18 cellular contexts compared by ENCODE assay signal in the genomic region with DNA sequence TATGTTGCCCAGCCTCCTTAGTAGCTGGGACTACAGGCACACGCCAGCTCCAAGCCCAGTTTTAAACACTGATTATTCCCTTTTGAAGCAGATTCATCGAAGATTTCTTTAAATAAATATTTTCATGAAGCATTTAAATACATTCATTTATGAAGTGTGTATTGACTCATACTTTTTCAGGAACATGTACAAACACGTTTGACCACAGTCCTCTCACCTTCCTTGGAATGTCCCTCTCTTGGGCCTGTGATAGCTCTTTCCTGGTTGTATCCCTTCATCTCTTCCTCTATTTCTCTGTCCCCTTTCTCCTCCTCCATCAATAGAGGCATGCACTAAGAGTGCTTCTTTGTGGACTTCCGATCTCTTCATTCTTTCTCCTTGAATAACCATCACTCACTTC. TPM values are rescaled to one million over a fixed set of nuclear protein-coding genes. Genes with fewer than 3 reads are reported as not detected.
A peak's percentile ranks its signal among the peaks of the same experiment; 100 is the strongest.
DNase-seq lines count a peak whose midpoint lies in the region; ATAC-seq and TF ChIP-seq lines count a peak whose summit lies in the region.
"Had no signal": no experiment of that assay in that cellular context is flagged by ENCODE, and none has a peak within 500 bp of the region (broad histone marks: within the 10 kb centered on the region; RNA-seq: fewer than 3 reads in every experiment).

No MANE protein-coding gene starts in this region.

- no peaks in the 10 kb centered on the region for H3K9me3 ChIP-seq in CD8-positive, alpha-beta memory T cell (ENCODE audit: low read length)
- H3K9me3 ChIP-seq in breast epithelium (no peaks in the 10 kb centered on the region), MM.1S (replicated peaks; ENCODE audit: insufficient read depth, low read length) (no peaks in the 10 kb centered on the region)
- H3K9me3 ChIP-seq: BLaER1, SK-N-SH, tibial artery had no signal

- H3K9me3 Mint-ChIP-seq in CD8-positive, alpha-beta memory T cell, result no peaks in the 10 kb centered on the region
- H3K9me3 Mint-ChIP-seq in HFFc6, result no peaks in the 10 kb centered on the region
- no peaks in the 10 kb centered on the region for H3K9me3 Mint-ChIP-seq in natural killer cell
- H3K9me3 Mint-ChIP-seq: activated naive CD8-positive, alpha-beta T cell treated with anti-CD3 and anti-CD28 coated beads, Interleukin-2, amount 10 ng/mL, durations not matched to agents 7 days and 5 days; central memory CD8-positive, alpha-beta T cell; endodermal cell had no signal

- H3K4me3 Mint-ChIP-seq in CD8-positive, alpha-beta memory T cell, result peak overlapping the region in 4 of 7 donors; percentile 4 to 80 (median 67)
- H3K4me3 Mint-ChIP-seq in HFFc6, result no peak overlapping the region
- H3K4me3 Mint-ChIP-seq in natural killer cell, result peak overlapping the region; percentile 89
- H3K4me3 Mint-ChIP-seq: activated naive CD8-positive, alpha-beta T cell treated with anti-CD3 and anti-CD28 coated beads, Interleukin-2, amount 10 ng/mL, durations not matched to agents 7 days and 5 days; central memory CD8-positive, alpha-beta T cell; endodermal cell had no signal

- H3K4me1 ChIP-seq in CD8-positive, alpha-beta memory T cell (ENCODE audit: insufficient read depth, low read length), result peaks cover 45% of the 10 kb centered on the region
- H3K4me1 ChIP-seq in breast epithelium (peaks cover 0 to 4% of the 10 kb centered on the region in 2 donors), MM.1S (ENCODE audit: low read length) (peaks cover 3% of the 10 kb centered on the region; the same call in 1 of the 2 replicates)

- no peak overlapping the region for H3K4me2 ChIP-seq in MM.1S (ENCODE audit: low read depth, low read length)
- H3K4me2 ChIP-seq: BLaER1, SK-N-SH had no signal

- H3K9me2 ChIP-seq in MM.1S (replicated peaks; ENCODE audit: insufficient read depth, low read length), result no peaks in the 10 kb centered on the region
- H3K9me2 ChIP-seq: SK-N-SH had no signal

- POLR2A ChIA-PET in CD8-positive, alpha-beta memory T cell (lab: Charles Lee), result interaction anchor here (1.3 kb wide), 1 partner anchor 72 kb away, joined by 3 read pairs; no protein-coding TSS in a partner anchor

- no peak for DNase-seq in CD8-positive, alpha-beta memory T cell
- DNase-seq in HFFc6 (no peak), breast epithelium (ENCODE audit: low spot score in 2 of 2) (no peak), natural killer cell (no peak), NCI-H1417 (lab: John Stamatoyannopoulos, UW) (no peak), MM.1S (no peak), GM13976 (ENCODE audit: low spot score) (no peak)
- DNase-seq: activated naive CD8-positive, alpha-beta T cell treated with anti-CD3 and anti-CD28 coated beads, Interleukin-2, amount 10 ng/mL, durations not matched to agents 7 days and 5 days; endodermal cell; kidney; NCI-H1048; NCI-H226; SK-N-SH; tibial artery had no signal

- H3F3A ChIP-seq in MM.1S (ENCODE audit: insufficient read depth, low read length), result no peaks in the 10 kb centered on the region; the same call in 1 of the 2 replicates

- H3K27me3 Mint-ChIP-seq in CD8-positive, alpha-beta memory T cell, result peaks cover 0 to 1% of the 10 kb centered on the region in 2 donors
- H3K27me3 Mint-ChIP-seq in HFFc6 (ENCODE audit: insufficient read depth) (no peaks in the 10 kb centered on the region; the same call in 1 of the 2 replicates), natural killer cell (ENCODE audit: low read depth in 2 of 2) (no peaks in the 10 kb centered on the region)
- H3K27me3 Mint-ChIP-seq: activated naive CD8-positive, alpha-beta T cell treated with anti-CD3 and anti-CD28 coated beads, Interleukin-2, amount 10 ng/mL, durations not matched to agents 7 days and 5 days; central memory CD8-positive, alpha-beta T cell had no signal

- no peaks in the 10 kb centered on the region for H4K20me1 ChIP-seq in MM.1S (ENCODE audit: insufficient read depth, low read length)

- no peak overlapping the region for H3K27ac ChIP-seq in CD8-positive, alpha-beta memory T cell (ENCODE audit: low read depth, low read length)
- H3K27ac ChIP-seq in breast epithelium (peak overlapping the region; percentile 80 to 86), MM.1S (ENCODE audit: low read length) (no peak overlapping the region)
- H3K27ac ChIP-seq: BLaER1, tibial artery had no signal

- H3K4me3 ChIP-seq in CD8-positive, alpha-beta memory T cell (ENCODE audit: low read length), result no peak overlapping the region
- no peak overlapping the region for H3K4me3 ChIP-seq in breast epithelium
- H3K4me3 ChIP-seq in MM.1S (ENCODE audit: low read length), result no peak overlapping the region
- H3K4me3 ChIP-seq: BLaER1, tibial artery had no signal

- intact Hi-C loops in breast epithelium (cut with DNase I; ENCODE audit: low total_unique reads) (no loop called here), natural killer cell (cut with micrococcal nuclease) (no loop called here)

- H3K9ac ChIP-seq in MM.1S (ENCODE audit: low read length), result no peak overlapping the region
- H3K9ac ChIP-seq: BLaER1, SK-N-SH had no signal

- H3K36me3 Mint-ChIP-seq in CD8-positive, alpha-beta memory T cell, result no peaks in the 10 kb centered on the region
- H3K36me3 Mint-ChIP-seq in HFFc6 (ENCODE audit: low read depth), result 0 out of 2 replicates have a peak, but pooled peaks cover 4% of the 10 kb centered on the region
- no peaks in the 10 kb centered on the region for H3K36me3 Mint-ChIP-seq in natural killer cell
- H3K36me3 Mint-ChIP-seq: activated naive CD8-positive, alpha-beta T cell treated with anti-CD3 and anti-CD28 coated beads, Interleukin-2, amount 10 ng/mL, durations not matched to agents 7 days and 5 days had no signal

- in situ Hi-C loops in GM13976 (cut with MboI; ENCODE audit: low sequenced_read_pairs, unreplicated experiment), result no loop called here

- ATAC-seq in natural killer cell, result no peak
- ATAC-seq in HG03045 (IDR thresholded peaks at IDR 0.05; ENCODE audit: unreplicated experiment), result no peak

- no peak overlapping the region for H2AFZ ChIP-seq in MM.1S (ENCODE audit: low read length)

- TF ChIP-seq CTCF in HFFc6 (IDR thresholded peaks at IDR 0.05) (no peak), breast epithelium (IDR thresholded peaks at IDR 0.05) (no peak), natural killer cell (IDR thresholded peaks at IDR 0.05) (no peak), MM.1S (IDR thresholded peaks at IDR 0.05; ENCODE audit: low read length) (no peak), GM13976 (IDR thresholded peaks at IDR 0.05; ENCODE audit: borderline replicate concordance, control extremely low read depth, extremely low read depth, insufficient read depth, missing control alignments) (no peak)

- H3K4me1 Mint-ChIP-seq in CD8-positive, alpha-beta memory T cell, result peaks cover 37 to 45% (median 38%) of the 10 kb centered on the region in 3 donors
- peaks cover 52% of the 10 kb centered on the region for H3K4me1 Mint-ChIP-seq in HFFc6 (ENCODE audit: low read depth)
- peaks cover 42 to 45% of the 10 kb centered on the region in 2 donors for H3K4me1 Mint-ChIP-seq in natural killer cell

- no peaks in the 10 kb centered on the region for H3K27me3 ChIP-seq in CD8-positive, alpha-beta memory T cell (ENCODE audit: insufficient read depth, low read length, poor library complexity, severe bottlenecking)
- H3K27me3 ChIP-seq in breast epithelium (no peaks in the 10 kb centered on the region), MM.1S (replicated peaks; ENCODE audit: insufficient read depth, low read length) (no peaks in the 10 kb centered on the region)
- H3K27me3 ChIP-seq: tibial artery had no signal

- CTCF ChIA-PET in CD8-positive, alpha-beta memory T cell (lab: Charles Lee), result interaction anchor here (0.8 kb wide), 1 partner anchor 27 kb away, joined by 7 read pairs; no protein-coding TSS in a partner anchor

- no peaks in the 10 kb centered on the region for H3K36me3 ChIP-seq in CD8-positive, alpha-beta memory T cell (ENCODE audit: insufficient read depth, low read length)
- no peaks in the 10 kb centered on the region for H3K36me3 ChIP-seq in breast epithelium
- no peaks in the 10 kb centered on the region for H3K36me3 ChIP-seq in MM.1S (replicated peaks; ENCODE audit: insufficient read depth, low read length)
- H3K36me3 ChIP-seq: tibial artery had no signal

- H3K27ac Mint-ChIP-seq in CD8-positive, alpha-beta memory T cell, result peak overlapping the region in 4 of 8 donors; percentile 11 to 78 (median 54)
- peak overlapping the region; percentile 8 for H3K27ac Mint-ChIP-seq in HFFc6
- peak overlapping the region; percentile 61 to 71 for H3K27ac Mint-ChIP-seq in natural killer cell
- H3K27ac Mint-ChIP-seq: activated naive CD8-positive, alpha-beta T cell treated with anti-CD3 and anti-CD28 coated beads, Interleukin-2, amount 10 ng/mL, durations not matched to agents 7 days and 5 days; endodermal cell; progenitor cell of endocrine pancreas had no signal

- H3K79me2 ChIP-seq in MM.1S (ENCODE audit: low read length), result 0 out of 2 replicates have a peak, but pooled peaks cover 3% of the 10 kb centered on the region

- TF ChIP-seq POLR2A in breast epithelium (IDR thresholded peaks at IDR 0.05), result no peak

RNA-seq across cellular contexts. Expression of gene PSTPIP2, which starts 2.5 kb away (rescaled TPM):
- total RNA-seq in CD8-positive, alpha-beta memory T cell, result 10 to 100 TPM; 24.9 to 25.3 TPM
- polyA plus RNA-seq in CD8-positive, alpha-beta memory T cell, result 11.0 TPM
- 10 to 100 TPM in 1 of 6 experiments, 1 to 10 TPM in 5; 7.8 to 10.4 (median 8.7) TPM for total RNA-seq in HFFc6 (2021; fragmentation: NEBNext Ultra II Directional; extraction: Animal tissue kit (Norgen Biotek cat#: 25700))
- total RNA-seq in breast epithelium (10 to 100 TPM in 2 of 3 donors, 1 to 10 TPM in 1; 6.4 to 22.2 (median 14.7) TPM), natural killer cell (10 to 100 TPM; 34.7 to 55.0 (median 46.9) TPM)

RNA-seq across cellular contexts. Expression of gene ATP5F1A, which starts 28.6 kb away (rescaled TPM):
- 100 to 1,000 TPM; 456 to 468 TPM for total RNA-seq in CD8-positive, alpha-beta memory T cell
- polyA plus RNA-seq in CD8-positive, alpha-beta memory T cell, result 409 TPM
- 100 to 1,000 TPM; 446 to 523 (median 503) TPM for total RNA-seq in HFFc6 (2021; fragmentation: NEBNext Ultra II Directional; extraction: Animal tissue kit (Norgen Biotek cat#: 25700))
- total RNA-seq in breast epithelium (100 to 1,000 TPM; 357 to 408 (median 391) TPM), natural killer cell (100 to 1,000 TPM; 209 to 218 (median 218) TPM)

RNA-seq across cellular contexts. Expression of gene HAUS1, which starts 34.7 kb away (rescaled TPM):
- 10 to 100 TPM; 52.5 to 53.3 TPM for total RNA-seq in CD8-positive, alpha-beta memory T cell
- 43.2 TPM for polyA plus RNA-seq in CD8-positive, alpha-beta memory T cell
- total RNA-seq in HFFc6 (2021; fragmentation: NEBNext Ultra II Directional; extraction: Animal tissue kit (Norgen Biotek cat#: 25700)), result 10 to 100 TPM; 22.7 to 34.8 (median 31.6) TPM
- 10 to 100 TPM; 44.9 to 62.6 (median 52.6) TPM for total RNA-seq in breast epithelium
- 10 to 100 TPM; 15.2 to 20.8 (median 16.3) TPM for total RNA-seq in natural killer cell

Comparison
In these comparisons a context has a peak if more than half of its experiments do, and no peak if none do; other contexts are left out.
1. H3K27ac ChIP-seq: peak in breast epithelium (2 of 2); none in CD8-positive, alpha-beta memory T cell (single experiment) and MM.1S (single experiment).